ENCODE assay signal across 1 cellular context in the genomic region with DNA sequence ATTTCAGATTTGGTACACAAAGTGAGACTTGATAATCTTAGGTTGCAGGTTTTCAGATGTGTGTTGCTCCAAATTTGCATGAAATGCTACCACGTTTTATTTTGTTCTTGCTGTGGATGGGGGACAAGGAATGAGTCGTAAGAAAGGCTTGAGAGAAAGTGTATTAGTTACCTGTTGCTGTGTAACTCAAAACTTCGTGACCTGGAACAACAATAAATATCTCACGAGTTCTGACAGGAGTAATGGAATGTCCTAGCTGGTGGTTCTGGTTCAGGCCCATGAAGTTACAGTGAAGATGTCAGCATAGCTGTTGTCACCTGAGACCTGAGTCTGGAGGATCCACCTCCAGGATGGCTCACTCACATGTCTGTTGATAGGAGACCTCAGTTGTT.
TF ChIP-seq lines count a peak whose summit lies in the region.

No MANE protein-coding gene starts in this region.

TF ChIP-seq in SK-N-SH, 30 proteins besides CTCF, POLR2A, EP300 and RAD21 (continued from another document):
- TF ChIP-seq SIN3A (IDR thresholded peaks at IDR 0.05; ENCODE audit: borderline replicate concordance, low read depth, low read length) = no peak
- no peak for TF ChIP-seq EZH2phosphoT487 (IDR thresholded peaks at IDR 0.05; ENCODE audit: borderline replicate concordance, low read depth)
- TF ChIP-seq TCF12 (IDR thresholded peaks at IDR 0.05) = no peak
- no peak for TF ChIP-seq MEF2A (IDR thresholded peaks at IDR 0.05; ENCODE audit: borderline replicate concordance, low read depth)
- TF ChIP-seq, protein P1, sequence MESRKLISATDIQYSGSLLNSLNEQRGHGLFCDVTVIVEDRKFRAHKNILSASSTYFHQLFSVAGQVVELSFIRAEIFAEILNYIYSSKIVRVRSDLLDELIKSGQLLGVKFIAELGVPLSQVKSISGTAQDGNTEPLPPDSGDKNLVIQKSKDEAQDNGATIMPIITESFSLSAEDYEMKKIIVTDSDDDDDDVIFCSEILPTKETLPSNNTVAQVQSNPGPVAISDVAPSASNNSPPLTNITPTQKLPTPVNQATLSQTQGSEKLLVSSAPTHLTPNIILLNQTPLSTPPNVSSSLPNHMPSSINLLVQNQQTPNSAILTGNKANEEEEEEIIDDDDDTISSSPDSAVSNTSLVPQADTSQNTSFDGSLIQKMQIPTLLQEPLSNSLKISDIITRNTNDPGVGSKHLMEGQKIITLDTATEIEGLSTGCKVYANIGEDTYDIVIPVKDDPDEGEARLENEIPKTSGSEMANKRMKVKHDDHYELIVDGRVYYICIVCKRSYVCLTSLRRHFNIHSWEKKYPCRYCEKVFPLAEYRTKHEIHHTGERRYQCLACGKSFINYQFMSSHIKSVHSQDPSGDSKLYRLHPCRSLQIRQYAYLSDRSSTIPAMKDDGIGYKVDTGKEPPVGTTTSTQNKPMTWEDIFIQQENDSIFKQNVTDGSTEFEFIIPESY (IDR thresholded peaks at IDR 0.05; ENCODE audit: borderline replicate concordance, low read depth) = no peak
- TF ChIP-seq USF2 (IDR thresholded peaks at IDR 0.05; ENCODE audit: borderline replicate concordance, low read depth, low read length) = no peak
- TF ChIP-seq CHD2 (IDR thresholded peaks at IDR 0.05; ENCODE audit: low read length, partially characterized antibody) = no peak
- TF ChIP-seq YY1 (IDR thresholded peaks at IDR 0.05; ENCODE audit: low read depth) = no peak
- TF ChIP-seq SMC3 (IDR thresholded peaks at IDR 0.05; ENCODE audit: low read depth, low read length) = no peak
- TF ChIP-seq USF1 (IDR thresholded peaks at IDR 0.05; ENCODE audit: borderline replicate concordance, low read depth) = no peak
- TF ChIP-seq TAF1 (IDR thresholded peaks at IDR 0.05; ENCODE audit: borderline replicate concordance, low read depth, low read length) = no peak
- no peak for TF ChIP-seq MAX (IDR thresholded peaks at IDR 0.05; ENCODE audit: low read depth)
